9 cellular contexts compared by ENCODE assay signal in genomic region chr15:55741592-55742497, GRCh38. TPM values are rescaled to one million over a fixed set of nuclear protein-coding genes. Genes with fewer than 3 reads are reported as not detected.
DNase-seq lines count a peak whose midpoint lies in the region; ATAC-seq, FAIRE-seq and TF ChIP-seq lines count a peak whose summit lies in the region.
"Had no signal": no experiment of that assay in that cellular context is flagged by ENCODE, and none has a peak within 500 bp of the region (broad histone marks: within the 10 kb centered on the region; RNA-seq: fewer than 3 reads in every experiment).

No MANE protein-coding gene starts in this region.

- no peaks in the 10 kb centered on the region for H3K4me1 ChIP-seq in right atrium auricular region
- H3K4me1 ChIP-seq in skeletal muscle tissue (ENCODE audit: control insufficient read depth in 3 of 3, insufficient read depth in 3 of 3, low read length in 3 of 3), result peaks cover 9 to 12% (median 11%) of the 10 kb centered on the region in 3 donors

- H3K9me3 Mint-ChIP-seq in activated T-cell treated with anti-CD3 and anti-CD28 coated beads, Interleukin-2, amount 50 U/mL, for 24 hours, result no peaks in the 10 kb centered on the region

- no peak overlapping the region for H3K4me3 Mint-ChIP-seq in activated T-cell treated with anti-CD3 and anti-CD28 coated beads, Interleukin-2, amount 50 U/mL, for 24 hours

- DNase-seq in BJ (ENCODE audit: low read depth) (no peak), HK-2 (ENCODE audit: unreplicated experiment) (peak; percentile 38), right atrium auricular region (ENCODE audit: low spot score) (no peak), GM12892 (ENCODE audit: insufficient read length) (no peak), COR-L47 (lab: John Stamatoyannopoulos, UW) (no peak)
- DNase-seq in activated T-cell treated with anti-CD3 and anti-CD28 coated beads, Interleukin-2, amount 50 U/mL, for 24 hours, result peak; percentile 36

- POLR2A ChIA-PET in BJ (lab: Charles Lee), result no interaction called here

- peak overlapping the region; percentile 69 to 81 (median 71) for H3K9ac ChIP-seq in skeletal muscle tissue (ENCODE audit: low read depth in 1 of 3, low read length in 3 of 3)

- no peak overlapping the region for H3K27ac Mint-ChIP-seq in activated T-cell treated with anti-CD3 and anti-CD28 coated beads, Interleukin-2, amount 50 U/mL, for 24 hours

- H3K27me3 ChIP-seq in BJ (ENCODE audit: control insufficient read depth, insufficient read depth, low read length) (no peaks in the 10 kb centered on the region), right atrium auricular region (no peaks in the 10 kb centered on the region), skeletal muscle tissue (ENCODE audit: control insufficient read depth in 3 of 3, insufficient read depth in 3 of 3, low read length in 3 of 3) (peaks cover 0 to 10% (median 0%) of the 10 kb centered on the region in 3 donors)

- H3K4me1 Mint-ChIP-seq in activated T-cell treated with anti-CD3 and anti-CD28 coated beads, Interleukin-2, amount 50 U/mL, for 24 hours (ENCODE audit: low read depth), result peaks cover 3% of the 10 kb centered on the region

- TF ChIP-seq CTCF in BJ (IDR thresholded peaks at IDR 0.05; ENCODE audit: insufficient read depth, low read depth, low read length) (peak; percentile 23; the same call in 1 of the 2 replicates), right atrium auricular region (IDR thresholded peaks at IDR 0.05) (no peak)

- H3K27ac ChIP-seq in right atrium auricular region (peak overlapping the region in 1 of 2 donors; percentile 70), skeletal muscle tissue (ENCODE audit: low read depth, low read length) (no peak overlapping the region)

- H3K27me3 Mint-ChIP-seq in activated T-cell treated with anti-CD3 and anti-CD28 coated beads, Interleukin-2, amount 50 U/mL, for 24 hours, result peaks cover 33% of the 10 kb centered on the region

- no peak for TF ChIP-seq POLR2A in GM12892 (IDR thresholded peaks at IDR 0.05; ENCODE audit: low read depth, low read length)

- no peaks in the 10 kb centered on the region; the same call in 1 of the 2 replicates for H3K36me3 ChIP-seq in BJ (ENCODE audit: control insufficient read depth, insufficient read depth, low read length)
- H3K36me3 ChIP-seq in right atrium auricular region, result no peaks in the 10 kb centered on the region
- peaks cover 0 to 2% (median 0%) of the 10 kb centered on the region in 3 donors for H3K36me3 ChIP-seq in skeletal muscle tissue (ENCODE audit: control insufficient read depth in 3 of 3, insufficient read depth in 3 of 3, low read length in 3 of 3)

- FAIRE-seq in GM12892 (lab: Jason Lieb, UNC), result no peak

- no peaks in the 10 kb centered on the region for H3K36me3 Mint-ChIP-seq in activated T-cell treated with anti-CD3 and anti-CD28 coated beads, Interleukin-2, amount 50 U/mL, for 24 hours (ENCODE audit: low read depth)

- no peak for ATAC-seq in GM19463 (IDR thresholded peaks at IDR 0.05; ENCODE audit: unreplicated experiment)
- ATAC-seq: HCT116 had no signal

- CTCF ChIA-PET in BJ (lab: Yijun Ruan, JAX), result interaction anchor here (1.0 to 1.8 kb wide), 5 partner anchors 16 to 80 kb away, joined by 3 to 6 read pairs (median 3); no protein-coding TSS in a partner anchor

- H3K4me3 ChIP-seq in BJ (ENCODE audit: low read depth, low read length) (peak overlapping the region; percentile 82), right atrium auricular region (peak overlapping the region; percentile 57 to 79), skeletal muscle tissue (ENCODE audit: low read length in 3 of 3) (peak overlapping the region; percentile 76 to 82 (median 80))

- H3K9me3 ChIP-seq in right atrium auricular region (no peaks in the 10 kb centered on the region), skeletal muscle tissue (ENCODE audit: control insufficient read depth in 3 of 3, low read length in 3 of 3) (no peaks in the 10 kb centered on the region)

RNA-seq across cellular contexts. Expression of gene PRTG, which starts 1.1 kb away (rescaled TPM):
- polyA plus RNA-seq in BJ (2011; rRNA removed), result 0.94 and 1.1 TPM in 2 replicates
- 1.2 TPM in 2 replicates for polyA minus RNA-seq in BJ (2011; rRNA and poly(A)+ RNA removed)
- total RNA-seq in right atrium auricular region (1 to 10 TPM in 1 of 2 donors, under 1 TPM in 1; 0.44 to 3.3 TPM), skeletal muscle tissue (4.7 TPM)
- polyA plus RNA-seq in GM12892 (2012; ENCODE audit: missing spikeins), result not detected

Comparison
In these comparisons a context has a peak if more than half of its experiments do, and no peak if none do; other contexts are left out.
1. DNase-seq: peak in HK-2 (single experiment) and activated T-cell treated with anti-CD3 and anti-CD28 coated beads, Interleukin-2, amount 50 U/mL, for 24 hours (single experiment); none in BJ (single experiment), right atrium auricular region (single experiment), GM12892 (single experiment) and COR-L47 (single experiment).
2. Peak in every context shown above with its lines, with median percentiles within 50 percentile points of each other: H3K4me3 ChIP-seq.